17 cellular contexts compared by ENCODE assay signal in genomic region chr15:74415966-74416916, GRCh38. TPM values are rescaled to one million over a fixed set of nuclear protein-coding genes. Genes with fewer than 3 reads are reported as not detected.
DNase-seq lines count a peak whose midpoint lies in the region; ATAC-seq, FAIRE-seq and TF ChIP-seq lines count a peak whose summit lies in the region.
"Had no signal": no experiment of that assay in that cellular context is flagged by ENCODE, and none has a peak within 500 bp of the region (broad histone marks: within the 10 kb centered on the region; RNA-seq: fewer than 3 reads in every experiment).

No MANE protein-coding gene starts in this region.

- H3K36me3 Mint-ChIP-seq in neural progenitor cell: peaks cover 12% of the 10 kb centered on the region
- peaks cover 0 to 12% (median 0%) of the 10 kb centered on the region in 5 donors for H3K36me3 Mint-ChIP-seq in naive thymus-derived CD4-positive, alpha-beta T cell

- H3K4me3 ChIP-seq in DND-41 (ENCODE audit: low read depth in 1 of 2, low read length in 2 of 2): no peak overlapping the region
- no peak overlapping the region for H3K4me3 ChIP-seq in neural progenitor cell
- no peak overlapping the region for H3K4me3 ChIP-seq in naive thymus-derived CD4-positive, alpha-beta T cell (ENCODE audit: low read length)
- H3K4me3 ChIP-seq: mucosa of descending colon, right atrium auricular region had no signal

- H3K9me3 Mint-ChIP-seq in neural progenitor cell: no peaks in the 10 kb centered on the region
- no peaks in the 10 kb centered on the region for H3K9me3 Mint-ChIP-seq in naive thymus-derived CD4-positive, alpha-beta T cell
- H3K9me3 Mint-ChIP-seq: CD4-positive, alpha-beta T cell had no signal

- no peaks in the 10 kb centered on the region for H3F3A ChIP-seq in neural progenitor cell (ENCODE audit: low read depth)

- H2AFZ ChIP-seq in DND-41 (ENCODE audit: low read depth, low read length): no peak overlapping the region
- no peak overlapping the region for H2AFZ ChIP-seq in neural progenitor cell (replicated peaks)

- H3K9ac ChIP-seq in DND-41 (ENCODE audit: low read depth, low read length): no peak overlapping the region
- H3K9ac ChIP-seq in neural progenitor cell: no peak overlapping the region

- POLR2A ChIA-PET in naive thymus-derived CD4-positive, alpha-beta T cell (lab: Charles Lee): no interaction called here

- peak overlapping the region; percentile 20 for H3K4me3 Mint-ChIP-seq in neural progenitor cell
- peak overlapping the region in 1 of 10 donors; percentile 10 for H3K4me3 Mint-ChIP-seq in naive thymus-derived CD4-positive, alpha-beta T cell
- H3K4me3 Mint-ChIP-seq: CD4-positive, alpha-beta T cell had no signal

- peak; percentile 25; the same call in 1 of the 3 replicates for ATAC-seq in DND-41 (ENCODE audit: insufficient read depth, low read depth)
- ATAC-seq in naive thymus-derived CD4-positive, alpha-beta T cell: no peak
- no peak for ATAC-seq in GM21526 (IDR thresholded peaks at IDR 0.05; ENCODE audit: low FRiP score, unreplicated experiment)
- ATAC-seq: mucosa of descending colon had no signal

- TF ChIP-seq CTCF in DND-41 (IDR thresholded peaks at IDR 0.05; ENCODE audit: borderline replicate concordance, extremely low read depth, low read length, poor library complexity, severe bottlenecking): no peak
- TF ChIP-seq CTCF in neural progenitor cell (IDR thresholded peaks at IDR 0.05): no peak

- H3K79me2 ChIP-seq in DND-41 (ENCODE audit: insufficient read depth, low read length) (peaks cover 15% of the 10 kb centered on the region), neural progenitor cell (ENCODE audit: low read depth) (no peaks in the 10 kb centered on the region)

- H3K27ac Mint-ChIP-seq in neural progenitor cell: no peak overlapping the region
- peak overlapping the region in 4 of 9 donors; percentile 23 to 70 (median 44) for H3K27ac Mint-ChIP-seq in naive thymus-derived CD4-positive, alpha-beta T cell
- H3K27ac Mint-ChIP-seq: CD4-positive, alpha-beta T cell had no signal

- H3K27me3 ChIP-seq in DND-41 (ENCODE audit: insufficient read depth, low read length, poor library complexity) (no peaks in the 10 kb centered on the region), neural progenitor cell (no peaks in the 10 kb centered on the region)
- H3K27me3 ChIP-seq in naive thymus-derived CD4-positive, alpha-beta T cell (ENCODE audit: control insufficient read depth in 2 of 2, insufficient read depth in 2 of 2, low read length in 2 of 2): no peaks in the 10 kb centered on the region
- H3K27me3 ChIP-seq: right atrium auricular region, testis had no signal

- CTCF ChIA-PET in naive thymus-derived CD4-positive, alpha-beta T cell (lab: Charles Lee): no interaction called here

- FAIRE-seq in HTR-8/SVneo (lab: Jason Lieb, UNC): peak; percentile 76

- H3K4me2 ChIP-seq in DND-41 (ENCODE audit: insufficient read depth, low read length) (no peak overlapping the region), neural progenitor cell (no peak overlapping the region)

- H3K4me1 ChIP-seq in DND-41 (ENCODE audit: insufficient read depth, low read length) (peaks cover 17% of the 10 kb centered on the region), neural progenitor cell (peaks cover 6% of the 10 kb centered on the region)
- peaks cover 0 to 18% of the 10 kb centered on the region in 2 donors for H3K4me1 ChIP-seq in naive thymus-derived CD4-positive, alpha-beta T cell (ENCODE audit: control insufficient read depth in 2 of 2, insufficient read depth in 2 of 2, low read length in 2 of 2)

- H3K9me3 ChIP-seq in DND-41 (ENCODE audit: insufficient read depth, low read length, severe bottlenecking): no peaks in the 10 kb centered on the region
- H3K9me3 ChIP-seq in neural progenitor cell (ENCODE audit: low read depth): no peaks in the 10 kb centered on the region
- H3K9me3 ChIP-seq in naive thymus-derived CD4-positive, alpha-beta T cell (ENCODE audit: control insufficient read depth in 2 of 3, low read length in 3 of 3): no peaks in the 10 kb centered on the region
- H3K9me3 ChIP-seq: mucosa of descending colon, right atrium auricular region, testis had no signal

- peak overlapping the region; percentile 50; the same call in 1 of the 2 replicates for H3K27ac ChIP-seq in DND-41 (ENCODE audit: low read length)
- peak overlapping the region; percentile 96 for H3K27ac ChIP-seq in angular gyrus (ENCODE audit: low read depth, low read length)
- no peak overlapping the region for H3K27ac ChIP-seq in neural progenitor cell
- H3K27ac ChIP-seq in naive thymus-derived CD4-positive, alpha-beta T cell (ENCODE audit: low read depth, low read length): no peak overlapping the region
- H3K27ac ChIP-seq: right atrium auricular region, testis had no signal

- H3K27me3 Mint-ChIP-seq in neural progenitor cell (ENCODE audit: insufficient read depth, low read depth): peaks cover 3% of the 10 kb centered on the region
- no peaks in the 10 kb centered on the region for H3K27me3 Mint-ChIP-seq in naive thymus-derived CD4-positive, alpha-beta T cell
- H3K27me3 Mint-ChIP-seq: CD4-positive, alpha-beta T cell had no signal

- peaks cover 58% of the 10 kb centered on the region for H3K36me3 ChIP-seq in DND-41 (ENCODE audit: insufficient read depth, low read length)
- no peaks in the 10 kb centered on the region for H3K36me3 ChIP-seq in neural progenitor cell
- H3K36me3 ChIP-seq in naive thymus-derived CD4-positive, alpha-beta T cell (ENCODE audit: control insufficient read depth in 2 of 3, insufficient read depth in 3 of 3, low read length in 3 of 3): peaks cover 0 to 10% (median 0%) of the 10 kb centered on the region in 3 experiments

- H3K4me1 Mint-ChIP-seq in neural progenitor cell: peaks cover 27% of the 10 kb centered on the region
- peaks cover 0 to 39% (median 4%) of the 10 kb centered on the region in 7 donors for H3K4me1 Mint-ChIP-seq in naive thymus-derived CD4-positive, alpha-beta T cell

- no peak for DNase-seq in DND-41
- no peak for DNase-seq in HTR-8/SVneo (ENCODE audit: insufficient read length, low spot score)
- no peak for DNase-seq in neural progenitor cell (ENCODE audit: low spot score)
- no peak for DNase-seq in C1 segment of cervical spinal cord (lab: John Stamatoyannopoulos, UW)
- DNase-seq in naive thymus-derived CD4-positive, alpha-beta T cell: no peak
- no peak for DNase-seq in head of caudate nucleus
- DNase-seq: activated CD4-positive, alpha-beta T cell treated with anti-CD3 and anti-CD28 coated beads for 4 hours; CD4-positive, alpha-beta T cell; cortex of kidney; GF-D8; mucosa of descending colon; NCI-H1930 had no signal

- H4K20me1 ChIP-seq in DND-41 (ENCODE audit: insufficient read depth, low read length) (peaks cover 24% of the 10 kb centered on the region), neural progenitor cell (ENCODE audit: low read depth) (peaks cover 11% of the 10 kb centered on the region)

- intact Hi-C loops in naive thymus-derived CD4-positive, alpha-beta T cell (cut with micrococcal nuclease): no loop called here
- intact Hi-C loops in head of caudate nucleus (cut with DNase I): no loop called here

RNA-seq across cellular contexts. Expression of gene SEMA7A, which starts 17.5 kb away (rescaled TPM):
- 3.5 and 11.7 TPM in 2 replicates for total RNA-seq in neural progenitor cell (ENCODE audit: low replicate concordance)
- 10 to 100 TPM in 2 of 5 experiments, 1 to 10 TPM in 3; 1.6 to 15.7 (median 5.0) TPM for total RNA-seq in naive thymus-derived CD4-positive, alpha-beta T cell
- not detected for polyA plus RNA-seq in naive thymus-derived CD4-positive, alpha-beta T cell

RNA-seq across cellular contexts. Expression of gene UBL7, which starts 44.7 kb away (rescaled TPM):
- total RNA-seq in neural progenitor cell (ENCODE audit: low replicate concordance): 60.4 and 69.3 TPM in 2 replicates
- total RNA-seq in naive thymus-derived CD4-positive, alpha-beta T cell: 10 to 100 TPM; 20.2 to 50.7 (median 40.6) TPM
- 100 to 1,000 TPM; 108 to 127 TPM for polyA plus RNA-seq in naive thymus-derived CD4-positive, alpha-beta T cell

RNA-seq across cellular contexts. Expression of gene CYP11A1, which starts 48.8 kb away (rescaled TPM):
- total RNA-seq in neural progenitor cell (ENCODE audit: low replicate concordance): 0.99 and 1.1 TPM in 2 replicates
- 1 to 10 TPM in 1 of 5 experiments, under 1 TPM in 1, not detected in 3; 0.58 to 1.0 TPM for total RNA-seq in naive thymus-derived CD4-positive, alpha-beta T cell
- not detected for polyA plus RNA-seq in naive thymus-derived CD4-positive, alpha-beta T cell
- total RNA-seq: CD4-positive, alpha-beta T cell; LHCN-M2 had no signal

Comparison
In these comparisons a context has a peak if more than half of its experiments do, and no peak if none do; other contexts are left out.
1. H3K27ac ChIP-seq: peak in DND-41 (single experiment) and angular gyrus (single experiment); none in neural progenitor cell (single experiment) and naive thymus-derived CD4-positive, alpha-beta T cell (single experiment).